16 cellular contexts compared by ENCODE assay signal in genomic region chr4:8585186-8585585, GRCh38.
DNase-seq lines count a peak whose midpoint lies in the region; ATAC-seq, FAIRE-seq and TF ChIP-seq lines count a peak whose summit lies in the region.
"Had no signal": no experiment of that assay in that cellular context is flagged by ENCODE, and none has a peak within 500 bp of the region (broad histone marks: within the 10 kb centered on the region; RNA-seq: fewer than 3 reads in every experiment).

No MANE protein-coding gene starts in this region.

- H3K36me3 ChIP-seq in parathyroid adenoma (ENCODE audit: control insufficient read depth, insufficient read depth, low read length) = no peaks in the 10 kb centered on the region
- H3K36me3 ChIP-seq: gastroesophageal sphincter had no signal

- no peak overlapping the region for H3K27ac ChIP-seq in parathyroid adenoma
- H3K27ac ChIP-seq: gastroesophageal sphincter, skin epidermis had no signal

- DNase-seq in NB4 (ENCODE audit: low read depth) (no peak), epithelial cell of esophagus (ENCODE audit: low read depth) (no peak), NCI-H2081 treated with DMSO at 0.1 percent for 48 hours (lab: John Stamatoyannopoulos, UW) (no peak), DMS153 treated with DMSO at 0.1 percent for 48 hours (lab: John Stamatoyannopoulos, UW; ENCODE audit: unreplicated experiment) (no peak), RCC 7860 (ENCODE audit: low spot score) (no peak)
- DNase-seq: CD4-positive, CD25-positive, alpha-beta regulatory T cell; effector CD8-positive, alpha-beta T cell; NCI-H146; NCI-H524 treated with DMSO at 0.1 percent for 48 hours; Right ventricle myocardium superior had no signal

- no peaks in the 10 kb centered on the region for H3K79me2 ChIP-seq in parathyroid adenoma

- TF ChIP-seq CTCF in GM12872 (IDR thresholded peaks at IDR 0.05; ENCODE audit: insufficient read depth, low read depth, low read length) (peak; percentile 50), NB4 (IDR thresholded peaks at IDR 0.05; ENCODE audit: low read depth, low read length) (peak; percentile 25), epithelial cell of esophagus (IDR thresholded peaks at IDR 0.05; ENCODE audit: insufficient read depth, low read depth, low read length, missing control alignments) (peak; percentile 26), parathyroid adenoma (IDR thresholded peaks at IDR 0.05) (peak; percentile 29)

- H3K4me1 ChIP-seq in parathyroid adenoma = no peaks in the 10 kb centered on the region
- H3K4me1 ChIP-seq: gastroesophageal sphincter had no signal

- H2AFZ ChIP-seq in parathyroid adenoma = no peak overlapping the region

- no peak overlapping the region for H3K4me2 ChIP-seq in parathyroid adenoma (ENCODE audit: low read length)

- no peak overlapping the region for H3K4me3 ChIP-seq in NB4 (ENCODE audit: low read depth, low read length)
- no peak overlapping the region for H3K4me3 ChIP-seq in epithelial cell of esophagus (ENCODE audit: low read length)
- H3K4me3 ChIP-seq in parathyroid adenoma (ENCODE audit: low read depth, low read length) = no peak overlapping the region
- H3K4me3 ChIP-seq: gastroesophageal sphincter, skin epidermis had no signal

- H3K27me3 ChIP-seq in parathyroid adenoma (ENCODE audit: control insufficient read depth, insufficient read depth, low read length) = no peaks in the 10 kb centered on the region

- no peak for FAIRE-seq in RCC 7860 (lab: Jason Lieb, UNC)

- no peaks in the 10 kb centered on the region for H3K9me3 ChIP-seq in parathyroid adenoma (ENCODE audit: control insufficient read depth, low read length)
- H3K9me3 ChIP-seq: gastroesophageal sphincter had no signal

- no peak for ATAC-seq in GM19328 (IDR thresholded peaks at IDR 0.05; ENCODE audit: unreplicated experiment)
- ATAC-seq: gastroesophageal sphincter; naive thymus-derived CD8-positive, alpha-beta T cell had no signal

- no peak overlapping the region for H3K9ac ChIP-seq in parathyroid adenoma

- TF ChIP-seq POLR2A in NB4 (IDR thresholded peaks at IDR 0.05; ENCODE audit: extremely low read depth, insufficient read length) = no peak
